In the genomic region with DNA sequence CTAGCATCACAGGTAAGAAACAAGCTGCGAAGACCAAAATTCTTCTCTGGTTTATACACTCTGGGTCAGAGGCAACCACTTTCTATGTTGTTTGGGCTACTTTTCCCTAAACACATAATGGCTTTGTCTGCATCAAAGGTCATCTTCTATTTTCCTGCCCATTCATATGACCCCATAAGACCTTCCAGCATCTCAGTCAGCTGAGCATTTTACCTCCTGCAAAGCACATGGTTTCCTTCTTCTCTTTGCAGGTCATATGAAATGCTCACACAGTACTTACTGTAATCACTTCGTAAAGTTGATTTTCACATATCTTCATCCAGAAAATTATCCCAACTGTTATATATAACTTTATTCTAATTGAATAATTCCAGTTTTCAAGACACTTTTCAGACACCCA, we compare ENCODE assay signal across 1 cellular context.
TF ChIP-seq lines count a peak whose summit lies in the region.

No MANE protein-coding gene starts in this region.

TF ChIP-seq in IMR-90, 13 proteins besides CTCF, POLR2A, EP300 and RAD21 (continued from another document):
- TF ChIP-seq ELK1 (IDR thresholded peaks at IDR 0.05; ENCODE audit: borderline replicate concordance, low read depth, low read length) (no peak), MAFK (IDR thresholded peaks at IDR 0.05; ENCODE audit: low read depth, low read length) (no peak), NFE2L2 (IDR thresholded peaks at IDR 0.05; ENCODE audit: low read depth, low read length) (no peak), MXI1 (IDR thresholded peaks at IDR 0.05; ENCODE audit: borderline replicate concordance, low read depth, low read length) (no peak), BHLHE40 (IDR thresholded peaks at IDR 0.05; ENCODE audit: low read depth, low read length) (no peak), FOS (IDR thresholded peaks at IDR 0.05; ENCODE audit: low read depth, low read length) (no peak)
